In genomic region chr1:169163059-169163458, GRCh38 we compare ENCODE assay signal across 13 cellular contexts. TPM values are rescaled to one million over a fixed set of nuclear protein-coding genes. Genes with fewer than 3 reads are reported as not detected.
DNase-seq lines count a peak whose midpoint lies in the region; ATAC-seq lines count a peak whose summit lies in the region.
"Had no signal": no experiment of that assay in that cellular context is flagged by ENCODE, and none has a peak within 500 bp of the region (broad histone marks: within the 10 kb centered on the region; RNA-seq: fewer than 3 reads in every experiment).

No MANE protein-coding gene starts in this region.

- no peaks in the 10 kb centered on the region for H3K9me3 Mint-ChIP-seq in activated naive CD8-positive, alpha-beta T cell (ENCODE audit: low read depth)
- no peaks in the 10 kb centered on the region for H3K9me3 Mint-ChIP-seq in activated naive CD8-positive, alpha-beta T cell treated with anti-CD3 and anti-CD28 coated beads for 36 hours
- H3K9me3 Mint-ChIP-seq in activated T-helper 17 cell treated with anti-CD3 and anti-CD28 coated beads, Interleukin-2, amount 50 U/mL, for 72 hours: no peaks in the 10 kb centered on the region
- H3K9me3 Mint-ChIP-seq: naive thymus-derived CD4-positive, alpha-beta T cell had no signal

- H3K27ac Mint-ChIP-seq in activated naive CD8-positive, alpha-beta T cell: peak overlapping the region; percentile 1
- no peak overlapping the region for H3K27ac Mint-ChIP-seq in activated naive CD8-positive, alpha-beta T cell treated with anti-CD3 and anti-CD28 coated beads for 36 hours
- peak overlapping the region; percentile 10 for H3K27ac Mint-ChIP-seq in activated T-helper 17 cell treated with anti-CD3 and anti-CD28 coated beads, Interleukin-2, amount 50 U/mL, for 72 hours
- H3K27ac Mint-ChIP-seq: naive thymus-derived CD4-positive, alpha-beta T cell had no signal

- H3K36me3 Mint-ChIP-seq in activated naive CD8-positive, alpha-beta T cell: peaks cover 12% of the 10 kb centered on the region
- H3K36me3 Mint-ChIP-seq in activated naive CD8-positive, alpha-beta T cell treated with anti-CD3 and anti-CD28 coated beads for 36 hours: peaks cover 8% of the 10 kb centered on the region
- peaks cover 7% of the 10 kb centered on the region for H3K36me3 Mint-ChIP-seq in activated T-helper 17 cell treated with anti-CD3 and anti-CD28 coated beads, Interleukin-2, amount 50 U/mL, for 72 hours (ENCODE audit: low read depth)

- intact Hi-C loops in left colon (cut with DNase I, micrococcal nuclease): no loop called here

- H3K4me1 Mint-ChIP-seq in activated naive CD8-positive, alpha-beta T cell (ENCODE audit: low read depth): peaks cover 6% of the 10 kb centered on the region
- peaks cover 7% of the 10 kb centered on the region for H3K4me1 Mint-ChIP-seq in activated naive CD8-positive, alpha-beta T cell treated with anti-CD3 and anti-CD28 coated beads for 36 hours
- H3K4me1 Mint-ChIP-seq in activated T-helper 17 cell treated with anti-CD3 and anti-CD28 coated beads, Interleukin-2, amount 50 U/mL, for 72 hours: peaks cover 7% of the 10 kb centered on the region
- H3K4me1 Mint-ChIP-seq: naive thymus-derived CD4-positive, alpha-beta T cell had no signal

- no peaks in the 10 kb centered on the region for H3K27me3 Mint-ChIP-seq in activated naive CD8-positive, alpha-beta T cell
- H3K27me3 Mint-ChIP-seq in activated naive CD8-positive, alpha-beta T cell treated with anti-CD3 and anti-CD28 coated beads for 36 hours: no peaks in the 10 kb centered on the region
- no peaks in the 10 kb centered on the region for H3K27me3 Mint-ChIP-seq in activated T-helper 17 cell treated with anti-CD3 and anti-CD28 coated beads, Interleukin-2, amount 50 U/mL, for 72 hours
- H3K27me3 Mint-ChIP-seq: naive thymus-derived CD4-positive, alpha-beta T cell had no signal

- H3K4me3 Mint-ChIP-seq in activated naive CD8-positive, alpha-beta T cell: no peak overlapping the region
- H3K4me3 Mint-ChIP-seq in activated naive CD8-positive, alpha-beta T cell treated with anti-CD3 and anti-CD28 coated beads for 36 hours: no peak overlapping the region
- H3K4me3 Mint-ChIP-seq in activated T-helper 17 cell treated with anti-CD3 and anti-CD28 coated beads, Interleukin-2, amount 50 U/mL, for 72 hours: peak overlapping the region; percentile 12
- H3K4me3 Mint-ChIP-seq: naive thymus-derived CD4-positive, alpha-beta T cell had no signal

- ATAC-seq in HG02870 (IDR thresholded peaks at IDR 0.05; ENCODE audit: unreplicated experiment) (peak; percentile 44), HG03460 (IDR thresholded peaks at IDR 0.05; ENCODE audit: unreplicated experiment) (no peak), GM19395 (IDR thresholded peaks at IDR 0.05; ENCODE audit: unreplicated experiment) (no peak), left colon (no peak)
- peak; percentile 99 for ATAC-seq in activated T-helper 17 cell treated with anti-CD3 and anti-CD28 coated beads, Interleukin-2, amount 50 U/mL, for 72 hours (replicated peaks)
- ATAC-seq: naive thymus-derived CD4-positive, alpha-beta T cell had no signal

- DNase-seq in activated naive CD8-positive, alpha-beta T cell treated with anti-CD3 and anti-CD28 coated beads for 36 hours: no peak
- peak; percentile 7 for DNase-seq in stimulated activated CD4-positive, alpha-beta T cell treated with anti-CD3 and anti-CD28 coated beads, Interleukin-4, amount 100 ng/mL, for 24 hours
- DNase-seq in left colon: no peak
- DNase-seq: activated CD4-positive, alpha-beta T cell treated with anti-CD3 and anti-CD28 coated beads, Interleukin-2, amount 50 U/mL, for 1 hour; BE2C; naive thymus-derived CD4-positive, alpha-beta T cell; NCI-H510A; stimulated activated naive CD4-positive, alpha-beta T cell treated with Interleukin-2 at 50 U/mL for 16 hours had no signal

RNA-seq across cellular contexts. Expression of gene ATP1B1, which starts 56.6 kb away (rescaled TPM):
- total RNA-seq in activated naive CD8-positive, alpha-beta T cell treated with anti-CD3 and anti-CD28 coated beads for 36 hours: 1 to 10 TPM; 3.3 to 4.1 TPM
- 10 to 100 TPM in 1 of 2 donors, 1 to 10 TPM in 1; 3.4 to 51.8 TPM for total RNA-seq in activated T-helper 17 cell treated with anti-CD3 and anti-CD28 coated beads, Interleukin-2, amount 50 U/mL, for 72 hours
- 100 to 1,000 TPM; 697 to 795 TPM for total RNA-seq in left colon

Comparison
In these comparisons a context has a peak if more than half of its experiments do, and no peak if none do; other contexts are left out.
1. ATAC-seq: peak in HG02870 (single experiment) and activated T-helper 17 cell treated with anti-CD3 and anti-CD28 coated beads, Interleukin-2, amount 50 U/mL, for 72 hours (single experiment); none in HG03460 (single experiment), GM19395 (single experiment) and left colon (single experiment).
2. RNA of gene ATP1B1, which starts 56.6 kb away (total RNA-seq): 697 to 795 TPM in left colon; 3.4 to 51.8 TPM in activated T-helper 17 cell treated with anti-CD3 and anti-CD28 coated beads, Interleukin-2, amount 50 U/mL, for 72 hours and 3.3 to 4.1 TPM in activated naive CD8-positive, alpha-beta T cell treated with anti-CD3 and anti-CD28 coated beads for 36 hours; every median in the first group is over 10 times any median in the second.